In genomic region chr19:41154060-41154459, GRCh38 we compare ENCODE assay signal across 35 cellular contexts. TPM values are rescaled to one million over a fixed set of nuclear protein-coding genes. Genes with fewer than 3 reads are reported as not detected.
"Had no signal": no experiment of that assay in that cellular context is flagged by ENCODE, and none has a peak within 500 bp of the region (broad histone marks: within the 10 kb centered on the region; RNA-seq: fewer than 3 reads in every experiment).

No MANE protein-coding gene starts in this region.

- H3K9me3 Mint-ChIP-seq: activated CD4-positive, alpha-beta memory T cell treated with anti-CD3 and anti-CD28 coated beads for 36 hours; activated CD4-positive, alpha-beta T cell treated with anti-CD3 and anti-CD28 coated beads, Interleukin-2, amount 10 ng/mL, durations not matched to agents 24 days and 14 days; activated CD8-positive, alpha-beta T cell treated with anti-CD3 and anti-CD28 coated beads for 36 hours; activated naive CD4-positive, alpha-beta T cell treated with anti-CD3 and anti-CD28 coated beads, Interleukin-2, amount 10 ng/mL, durations not matched to agents 7 days and 5 days; activated naive CD4-positive, alpha-beta T cell treated with anti-CD3 and anti-CD28 coated beads, Interleukin-2, amount 50 U/mL, for 24 hours; activated naive CD8-positive, alpha-beta T cell treated with anti-CD3 and anti-CD28 coated beads for 36 hours; activated T-cell treated with anti-CD3 and anti-CD28 coated beads, Interleukin-2, amount 50 U/mL, for 24 hours; activated T-helper 2 cell treated with anti-CD3 and anti-CD28 coated beads, Interferon-gamma antibody, Interleukin-2, Interleukin-4, amounts not matched to agents 10 μg/mL and 5 μg/mL and 100 μg/mL, durations not matched to agents 14 hours and 24 hours and 36 hours; T-helper 1 cell treated with Interleukin-12 subunit alpha and Interleukin-12 subunit beta and Interleukin-4 antibody, amounts not matched to agents 30 μg/mL and 1 μg/mL, for 36 hours; T-helper 2 cell treated with Interferon-gamma antibody and Interleukin-4, amounts not matched to agents 5 μg/mL and 100 μg/mL, for 36 hours had no signal

- H3K27ac ChIP-seq: adrenal gland, body of pancreas, brain microvascular endothelial cell, breast epithelium, VCaP had no signal

- H3K4me1 ChIP-seq: adrenal gland, body of pancreas, breast epithelium had no signal

- H3K4me3 ChIP-seq: adrenal gland, body of pancreas, breast epithelium had no signal

- H3K4me3 Mint-ChIP-seq: activated B cell treated with CpG ODN at 0.5 μM for 24 hours; activated CD4-positive, alpha-beta memory T cell treated with anti-CD3 and anti-CD28 coated beads for 36 hours; activated CD4-positive, alpha-beta T cell treated with anti-CD3 and anti-CD28 coated beads, Interleukin-2, amount 10 ng/mL, durations not matched to agents 24 days and 14 days; activated CD8-positive, alpha-beta memory T cell treated with anti-CD3 and anti-CD28 coated beads, Interleukin-2, amount 10 ng/mL, durations not matched to agents 7 days and 5 days; activated CD8-positive, alpha-beta T cell treated with anti-CD3 and anti-CD28 coated beads for 36 hours; activated naive CD4-positive, alpha-beta T cell treated with anti-CD3 and anti-CD28 coated beads, Interleukin-2, amount 10 ng/mL, durations not matched to agents 7 days and 5 days; activated naive CD4-positive, alpha-beta T cell treated with anti-CD3 and anti-CD28 coated beads, Interleukin-2, amount 50 U/mL, for 24 hours; activated naive CD8-positive, alpha-beta T cell treated with anti-CD3 and anti-CD28 coated beads for 36 hours; activated T-cell treated with anti-CD3 and anti-CD28 coated beads, Interleukin-2, amount 50 U/mL, for 24 hours; T-helper 1 cell treated with Interleukin-12 subunit alpha and Interleukin-12 subunit beta and Interleukin-4 antibody, amounts not matched to agents 30 μg/mL and 1 μg/mL, for 36 hours; T-helper 2 cell treated with Interferon-gamma antibody and Interleukin-4, amounts not matched to agents 5 μg/mL and 100 μg/mL, for 36 hours had no signal

- ATAC-seq: activated CD8-positive, alpha-beta memory T cell treated with anti-CD3 and anti-CD28 coated beads, Interleukin-2, amount 10 ng/mL, durations not matched to agents 7 days and 5 days; activated CD8-positive, alpha-beta T cell treated with anti-CD3 and anti-CD28 coated beads for 36 hours; body of pancreas had no signal

- H3K36me3 ChIP-seq: adrenal gland, brain microvascular endothelial cell, breast epithelium had no signal

- H3K27ac Mint-ChIP-seq: activated B cell treated with CpG ODN at 0.5 μM for 24 hours; activated CD4-positive, alpha-beta memory T cell treated with anti-CD3 and anti-CD28 coated beads for 36 hours; activated CD4-positive, alpha-beta T cell treated with anti-CD3 and anti-CD28 coated beads, Interleukin-2, amount 10 ng/mL, durations not matched to agents 24 days and 14 days; activated CD8-positive, alpha-beta memory T cell treated with anti-CD3 and anti-CD28 coated beads, Interleukin-2, amount 10 ng/mL, durations not matched to agents 7 days and 5 days; activated CD8-positive, alpha-beta T cell treated with anti-CD3 and anti-CD28 coated beads for 36 hours; activated naive CD4-positive, alpha-beta T cell treated with anti-CD3 and anti-CD28 coated beads, Interleukin-2, amount 10 ng/mL, durations not matched to agents 7 days and 5 days; activated naive CD4-positive, alpha-beta T cell treated with anti-CD3 and anti-CD28 coated beads, Interleukin-2, amount 50 U/mL, for 24 hours; activated naive CD8-positive, alpha-beta T cell treated with anti-CD3 and anti-CD28 coated beads for 36 hours; activated T-cell treated with anti-CD3 and anti-CD28 coated beads, Interleukin-2, amount 50 U/mL, for 24 hours; activated T-helper 2 cell treated with anti-CD3 and anti-CD28 coated beads, Interferon-gamma antibody, Interleukin-2, Interleukin-4, amounts not matched to agents 10 μg/mL and 5 μg/mL and 100 μg/mL, durations not matched to agents 14 hours and 24 hours and 36 hours; T-helper 1 cell treated with Interleukin-12 subunit alpha and Interleukin-12 subunit beta and Interleukin-4 antibody, amounts not matched to agents 30 μg/mL and 1 μg/mL, for 36 hours; T-helper 2 cell treated with Interferon-gamma antibody and Interleukin-4, amounts not matched to agents 5 μg/mL and 100 μg/mL, for 36 hours had no signal

- H3K4me1 Mint-ChIP-seq: activated B cell treated with CpG ODN at 0.5 μM for 24 hours; activated CD4-positive, alpha-beta T cell treated with anti-CD3 and anti-CD28 coated beads, Interleukin-2, amount 10 ng/mL, durations not matched to agents 24 days and 14 days; activated CD8-positive, alpha-beta memory T cell treated with anti-CD3 and anti-CD28 coated beads, Interleukin-2, amount 10 ng/mL, durations not matched to agents 7 days and 5 days; activated naive CD4-positive, alpha-beta T cell treated with anti-CD3 and anti-CD28 coated beads, Interleukin-2, amount 10 ng/mL, durations not matched to agents 7 days and 5 days; activated naive CD4-positive, alpha-beta T cell treated with anti-CD3 and anti-CD28 coated beads, Interleukin-2, amount 50 U/mL, for 24 hours; activated naive CD8-positive, alpha-beta T cell treated with anti-CD3 and anti-CD28 coated beads for 36 hours had no signal

- H3K9me3 ChIP-seq: adrenal gland had no signal

- H3K27me3 ChIP-seq: adrenal gland, body of pancreas, brain microvascular endothelial cell, breast epithelium had no signal

- H3K27me3 Mint-ChIP-seq: activated CD4-positive, alpha-beta memory T cell treated with anti-CD3 and anti-CD28 coated beads for 36 hours; activated CD8-positive, alpha-beta T cell treated with anti-CD3 and anti-CD28 coated beads for 36 hours; activated naive CD4-positive, alpha-beta T cell treated with anti-CD3 and anti-CD28 coated beads, Interleukin-2, amount 50 U/mL, for 24 hours; activated naive CD8-positive, alpha-beta T cell treated with anti-CD3 and anti-CD28 coated beads for 36 hours; activated T-cell treated with anti-CD3 and anti-CD28 coated beads, Interleukin-2, amount 50 U/mL, for 24 hours had no signal

- DNase-seq: activated B cell treated with CpG ODN at 0.5 μM for 24 hours; activated CD4-positive, alpha-beta memory T cell treated with anti-CD3 and anti-CD28 coated beads for 36 hours; activated CD4-positive, alpha-beta T cell treated with anti-CD3 and anti-CD28 coated beads for 4 hours; activated CD4-positive, alpha-beta T cell treated with anti-CD3 and anti-CD28 coated beads, Interleukin-2, amount 10 ng/mL, durations not matched to agents 24 days and 14 days; activated CD4-positive, alpha-beta T cell treated with anti-CD3 and anti-CD28 coated beads, Interleukin-2, amount 50 U/mL, for 1 hour; activated CD4-positive, alpha-beta T cell treated with anti-CD3 and anti-CD28 coated beads, Interleukin-2, amount 50 U/mL, for 4 hours; activated CD4-positive, CD25-positive, alpha-beta regulatory T cell treated with anti-CD3 and anti-CD28 coated beads, Interleukin-2, amount 50 U/mL, for 72 hours; activated CD8-positive, alpha-beta memory T cell treated with anti-CD3 and anti-CD28 coated beads for 24 hours; activated CD8-positive, alpha-beta memory T cell treated with anti-CD3 and anti-CD28 coated beads, Interleukin-2, amount 10 ng/mL, durations not matched to agents 7 days and 5 days; activated CD8-positive, alpha-beta memory T cell treated with anti-CD3 and anti-CD28 coated beads, Interleukin-2, amount 50 U/mL, for 48 hours; activated CD8-positive, alpha-beta T cell treated with anti-CD3 and anti-CD28 coated beads for 36 hours; activated effector memory CD4-positive, alpha-beta T cell treated with Interleukin-2 at 50 U/mL for 16 hours; activated gamma-delta T cell; activated naive CD4-positive, alpha-beta T cell treated with anti-CD3 and anti-CD28 coated beads, Interleukin-2, amount 10 ng/mL, durations not matched to agents 7 days and 5 days; activated naive CD4-positive, alpha-beta T cell treated with Interleukin-2 at 50 U/mL for 16 hours; activated naive CD8-positive, alpha-beta T cell treated with anti-CD3 and anti-CD28 coated beads for 36 hours; activated T-cell treated with anti-CD3 and anti-CD28 coated beads, Interleukin-2, amount 50 U/mL, for 24 hours; activated T-cell treated with anti-CD3 and anti-CD28 coated beads, Interleukin-2, amount 50 U/mL, for 48 hours; adrenal gland; amniotic stem cell; aorta; body of pancreas; brain microvascular endothelial cell; central memory CD4-positive, alpha-beta T cell; T-helper 2 cell; T-helper 9 cell had no signal

- H3K36me3 Mint-ChIP-seq: activated CD4-positive, alpha-beta memory T cell treated with anti-CD3 and anti-CD28 coated beads for 36 hours; activated CD8-positive, alpha-beta memory T cell treated with anti-CD3 and anti-CD28 coated beads, Interleukin-2, amount 10 ng/mL, durations not matched to agents 7 days and 5 days; activated naive CD4-positive, alpha-beta T cell treated with anti-CD3 and anti-CD28 coated beads, Interleukin-2, amount 10 ng/mL, durations not matched to agents 7 days and 5 days; activated naive CD4-positive, alpha-beta T cell treated with anti-CD3 and anti-CD28 coated beads, Interleukin-2, amount 50 U/mL, for 24 hours; activated naive CD8-positive, alpha-beta T cell treated with anti-CD3 and anti-CD28 coated beads for 36 hours had no signal

RNA-seq across cellular contexts. Expression of gene CYP2S1, which starts 39.0 kb away (rescaled TPM):
- total RNA-seq: activated B cell treated with CpG ODN at 0.5 μM for 24 hours; activated CD8-positive, alpha-beta T cell treated with anti-CD3 and anti-CD28 coated beads for 36 hours had no signal

RNA-seq across cellular contexts. Expression of gene CYP2F1, which starts 39.8 kb away (rescaled TPM):
- total RNA-seq: activated B cell treated with CpG ODN at 0.5 μM for 24 hours; activated CD4-positive, alpha-beta memory T cell treated with anti-CD3 and anti-CD28 coated beads for 36 hours; activated CD4-positive, alpha-beta T cell treated with anti-CD3 and anti-CD28 coated beads, Interleukin-2, amount 10 ng/mL, durations not matched to agents 24 days and 14 days; activated CD8-positive, alpha-beta memory T cell treated with anti-CD3 and anti-CD28 coated beads, Interleukin-2, amount 10 ng/mL, durations not matched to agents 7 days and 5 days; activated CD8-positive, alpha-beta T cell treated with anti-CD3 and anti-CD28 coated beads for 36 hours; activated naive CD8-positive, alpha-beta T cell treated with anti-CD3 and anti-CD28 coated beads for 36 hours; activated T-helper 2 cell treated with anti-CD3 and anti-CD28 coated beads, Interferon-gamma antibody, Interleukin-2, Interleukin-4, amounts not matched to agents 10 μg/mL and 5 μg/mL and 100 μg/mL, durations not matched to agents 14 hours and 24 hours and 36 hours; adrenal gland; aorta; astrocyte; body of pancreas; breast epithelium; cardiac septum; cerebellum had no signal
